1 cellular context compared by ENCODE assay signal in genomic region chr16:13083687-13084086, GRCh38.
A peak's percentile ranks its signal among the peaks of the same experiment; 100 is the strongest.
TF ChIP-seq lines count a peak whose summit lies in the region.

No MANE protein-coding gene starts in this region.

TF ChIP-seq in Ishikawa, 13 proteins besides CTCF, POLR2A, EP300 and RAD21 (continued from another document):
- TF ChIP-seq REST (IDR thresholded peaks at IDR 0.05; ENCODE audit: low read depth) (no peak), MAX (IDR thresholded peaks at IDR 0.05) (no peak), NFIC (IDR thresholded peaks at IDR 0.05) (peak; percentile 30; the same call in 1 of the 2 replicates), CEBPB (IDR thresholded peaks at IDR 0.05) (no peak), USF1 (IDR thresholded peaks at IDR 0.05) (no peak)
